ENCODE assay signal across 8 cellular contexts in genomic region chr1:151762941-151763921, GRCh38. TPM values are rescaled to one million over a fixed set of nuclear protein-coding genes. Genes with fewer than 3 reads are reported as not detected.
A peak's percentile ranks its signal among the peaks of the same experiment; 100 is the strongest.
DNase-seq lines count a peak whose midpoint lies in the region; ATAC-seq, FAIRE-seq and TF ChIP-seq lines count a peak whose summit lies in the region.

Gene MRPL9, minus strand, starts transcription at chr1:151763496. Its CDS starts 17 bp downstream, at chr1:151763479.

- TF ChIP-seq CTCF in MM.1S (IDR thresholded peaks at IDR 0.05; ENCODE audit: low read length) = no peak
- no peak for TF ChIP-seq CTCF in foreskin keratinocyte (conservative IDR thresholded peaks at IDR 0.05)
- TF ChIP-seq CTCF in neural crest cell (conservative IDR thresholded peaks at IDR 0.05) = peak; percentile 29
- TF ChIP-seq CTCF in stomach (IDR thresholded peaks at IDR 0.05) = no peak

- H3K27ac Mint-ChIP-seq in neural crest cell (ENCODE audit: unreplicated experiment) = peak within 1 kb of the TSS; percentile 83

- no peaks in the 10 kb centered on the region for H4K20me1 ChIP-seq in MM.1S (ENCODE audit: insufficient read depth, low read length)

- peak; percentile 87 for ATAC-seq in foreskin keratinocyte

- H3K9me3 ChIP-seq in MM.1S (replicated peaks; ENCODE audit: insufficient read depth, low read length) = no peaks in the 10 kb centered on the region
- H3K9me3 ChIP-seq in SJSA1 (replicated peaks) = no peaks in the 10 kb centered on the region
- H3K9me3 ChIP-seq in stomach = no peaks in the 10 kb centered on the region

- H3K4me1 Mint-ChIP-seq in neural crest cell = peaks cover 20% of the 10 kb centered on the region

- peak within 1 kb of the TSS; percentile 59 for H3K27ac ChIP-seq in MM.1S (ENCODE audit: low read length)
- peak within 1 kb of the TSS; percentile 76 for H3K27ac ChIP-seq in SJSA1
- peak within 1 kb of the TSS; percentile 78 for H3K27ac ChIP-seq in foreskin keratinocyte
- H3K27ac ChIP-seq in stomach = peak within 1 kb of the TSS; percentile 82 to 93 (median 89)

- H3K27me3 Mint-ChIP-seq in neural crest cell (ENCODE audit: low read depth) = no peaks in the 10 kb centered on the region

- TF ChIP-seq EP300 in stomach (IDR thresholded peaks at IDR 0.05) = no peak

- H3F3A ChIP-seq in MM.1S (ENCODE audit: insufficient read depth, low read length) = peaks cover 4% of the 10 kb centered on the region; the same call in 1 of the 2 replicates

- H3K4me3 ChIP-seq in MM.1S (ENCODE audit: low read length) (peak within 1 kb of the TSS; percentile 92), SJSA1 (peak within 1 kb of the TSS; percentile 71), stomach (peak within 1 kb of the TSS; percentile 69 to 92 (median 80))

- peak within 1 kb of the TSS; percentile 61 for H2AFZ ChIP-seq in MM.1S (ENCODE audit: low read length)

- FAIRE-seq in H54 (lab: Jason Lieb, UNC) = no peak

- no peaks in the 10 kb centered on the region for H3K9me2 ChIP-seq in MM.1S (replicated peaks; ENCODE audit: insufficient read depth, low read length)

- H3K4me3 Mint-ChIP-seq in neural crest cell = peak within 1 kb of the TSS; percentile 88

- peak within 1 kb of the TSS; percentile 79 for H3K9ac ChIP-seq in MM.1S (ENCODE audit: low read length)

- WGBS in stomach, 5 donors = 0 to 1% (median 1%) methylated on average over 35 to 68 of the region's 68 CpGs

- peak within 1 kb of the TSS; percentile 71 for H3K4me2 ChIP-seq in MM.1S (ENCODE audit: low read depth, low read length)

- H3K79me2 ChIP-seq in MM.1S (ENCODE audit: low read length) = peaks cover 30% of the 10 kb centered on the region

- DNase-seq in EL = peak; percentile 84
- peak; percentile 98 for DNase-seq in H54 (ENCODE audit: insufficient read length, low spot score)
- DNase-seq in MM.1S = peak; percentile 89
- DNase-seq in SJSA1 (ENCODE audit: low read depth in 1 of 2, low spot score in 2 of 2) = peak; percentile 86 to 87
- peak; percentile 76 for DNase-seq in activated gamma-delta T cell treated with anti-CD3 and anti-CD28 coated beads, Interleukin-2, amount 50 U/mL, for 16 hours (ENCODE audit: low read depth)
- DNase-seq in foreskin keratinocyte = peak; percentile 43 to 70
- DNase-seq in neural crest cell (ENCODE audit: low read depth, low spot score) = peak; percentile 77
- peak; percentile 84 for DNase-seq in stomach

- H3K4me1 ChIP-seq in MM.1S (ENCODE audit: low read length) (peaks cover 13% of the 10 kb centered on the region), SJSA1 (replicated peaks) (peaks cover 11% of the 10 kb centered on the region), foreskin keratinocyte (peaks cover 4% of the 10 kb centered on the region), stomach (peaks cover 13 to 22% (median 18%) of the 10 kb centered on the region in 4 donors)

- TF ChIP-seq POLR2A in H54 (IDR thresholded peaks at IDR 0.05; ENCODE audit: low read depth, low read length) (peak; percentile 81), stomach (IDR thresholded peaks at IDR 0.05) (no peak)

- H3K36me3 Mint-ChIP-seq in neural crest cell (ENCODE audit: low read depth) = peaks cover 12% of the 10 kb centered on the region

- H3K27me3 ChIP-seq in MM.1S (replicated peaks; ENCODE audit: insufficient read depth, low read length) (no peaks in the 10 kb centered on the region), SJSA1 (replicated peaks) (no peaks in the 10 kb centered on the region), foreskin keratinocyte (no peaks in the 10 kb centered on the region), stomach (no peaks in the 10 kb centered on the region)

- no peaks in the 10 kb centered on the region for H3K9me3 Mint-ChIP-seq in neural crest cell

- H3K36me3 ChIP-seq in MM.1S (replicated peaks; ENCODE audit: insufficient read depth, low read length) (no peaks in the 10 kb centered on the region; the same call in 1 of the 2 replicates), SJSA1 (peaks cover 41% of the 10 kb centered on the region), stomach (peaks cover 21 to 41% (median 40%) of the 10 kb centered on the region in 4 donors)

- intact Hi-C loops in stomach (cut with DNase I; ENCODE audit: low total_unique reads) = no loop called here

RNA-seq across cellular contexts. Expression of gene MRPL9, which starts in this region (rescaled TPM):
- total RNA-seq in SJSA1 (2014; rRNA removed; shearing (Covaris generic)) = 171 and 279 TPM in 2 replicates
- total RNA-seq in foreskin keratinocyte (91.3 and 101 TPM in 2 replicates), neural crest cell (121 and 129 TPM in 2 replicates), stomach (100 to 1,000 TPM in 1 of 5 donors, 10 to 100 TPM in 4; 19.8 to 246 (median 62.9) TPM)
- polyA plus RNA-seq in foreskin keratinocyte (98.1 and 105 TPM in 2 replicates), stomach (10 to 100 TPM; 59.5 to 79.7 (median 76.3) TPM)

Comparison
In these comparisons a context has a peak if more than half of its experiments do, and no peak if none do; other contexts are left out.
1. Peak in every context shown above with its lines: DNase-seq, ATAC-seq, H3K4me3 ChIP-seq and H3K27ac ChIP-seq.